23 cellular contexts compared by ENCODE assay signal in the genomic region with DNA sequence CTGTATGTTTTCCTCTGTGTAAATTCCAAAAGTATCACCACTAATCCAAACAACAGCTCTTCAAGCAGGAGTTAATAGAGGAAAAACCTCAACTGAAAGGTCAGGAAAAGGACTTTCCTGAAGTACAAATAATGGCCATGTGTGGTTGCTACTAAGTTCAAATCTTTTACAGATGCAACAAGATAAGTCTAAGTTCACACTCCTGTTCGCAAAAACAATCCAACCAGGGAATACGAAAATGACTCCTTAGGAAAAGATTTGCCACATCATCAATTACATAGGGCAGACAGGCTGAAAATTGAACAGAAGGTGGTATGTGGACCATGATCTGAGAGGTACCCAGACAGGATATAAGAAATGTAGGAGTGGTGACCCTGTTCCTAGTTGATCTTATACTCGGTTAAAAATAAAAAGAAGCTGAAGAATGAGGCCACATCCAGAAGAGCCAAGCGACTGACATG.
DNase-seq lines count a peak whose midpoint lies in the region; ATAC-seq, FAIRE-seq and TF ChIP-seq lines count a peak whose summit lies in the region.
"Had no signal": no experiment of that assay in that cellular context is flagged by ENCODE, and none has a peak within 500 bp of the region (broad histone marks: within the 10 kb centered on the region; RNA-seq: fewer than 3 reads in every experiment).

No MANE protein-coding gene starts in this region.

- no peak overlapping the region for H3K18ac ChIP-seq in mesenchymal stem cell (ENCODE audit: low read depth in 1 of 2, low read length in 2 of 2)

- H3K36me3 ChIP-seq in mesenchymal stem cell (ENCODE audit: control insufficient read depth in 1 of 2, insufficient read depth in 2 of 2, low read depth in 1 of 2, low read length in 2 of 2) (no peaks in the 10 kb centered on the region), aorta (ENCODE audit: control insufficient read depth in 1 of 2, insufficient read depth in 2 of 2, low read length in 1 of 2) (no peaks in the 10 kb centered on the region), esophagus squamous epithelium (no peaks in the 10 kb centered on the region)
- H3K36me3 ChIP-seq: neutrophil, stomach, transverse colon had no signal

- H3K23ac ChIP-seq in mesenchymal stem cell (ENCODE audit: low read length in 2 of 2): no peak overlapping the region

- H3K14ac ChIP-seq in mesenchymal stem cell (ENCODE audit: low read length in 2 of 2): no peak overlapping the region

- H3K9me3 Mint-ChIP-seq in activated naive CD4-positive, alpha-beta T cell treated with anti-CD3 and anti-CD28 coated beads for 36 hours: no peaks in the 10 kb centered on the region

- H2BK12ac ChIP-seq in mesenchymal stem cell (ENCODE audit: low read length in 2 of 2): no peak overlapping the region

- no peak overlapping the region for H3K27ac Mint-ChIP-seq in activated naive CD4-positive, alpha-beta T cell treated with anti-CD3 and anti-CD28 coated beads for 36 hours
- H3K27ac Mint-ChIP-seq: activated naive CD8-positive, alpha-beta T cell; endodermal cell had no signal

- no peak overlapping the region for H2BK120ac ChIP-seq in mesenchymal stem cell (ENCODE audit: low read depth, low read length)

- intact Hi-C loops in left ventricle myocardium superior (cut with micrococcal nuclease) (no loop called here), Right ventricle myocardium inferior (cut with DNase I) (no loop called here), aorta (cut with DNase I) (no loop called here), esophagus squamous epithelium (cut with DNase I) (no loop called here)
- intact Hi-C loops in activated naive CD4-positive, alpha-beta T cell treated with anti-CD3 and anti-CD28 coated beads for 36 hours (cut with micrococcal nuclease): no loop called here

- H3K36me3 Mint-ChIP-seq in activated naive CD4-positive, alpha-beta T cell treated with anti-CD3 and anti-CD28 coated beads for 36 hours (ENCODE audit: low read depth): no peaks in the 10 kb centered on the region
- H3K36me3 Mint-ChIP-seq: activated naive CD8-positive, alpha-beta T cell; brain had no signal

- peaks cover 13% of the 10 kb centered on the region for H3K79me1 ChIP-seq in mesenchymal stem cell (replicated peaks; ENCODE audit: low read length, poor library complexity, severe bottlenecking)

- H4K91ac ChIP-seq in mesenchymal stem cell (ENCODE audit: low read length): no peak overlapping the region

- CTCF ChIA-PET in activated naive CD4-positive, alpha-beta T cell treated with anti-CD3 and anti-CD28 coated beads for 36 hours (lab: Charles Lee): no interaction called here

- H3K27me3 Mint-ChIP-seq in activated naive CD4-positive, alpha-beta T cell treated with anti-CD3 and anti-CD28 coated beads for 36 hours (ENCODE audit: low read depth): peaks cover 7% of the 10 kb centered on the region

- no peak overlapping the region for H2AK5ac ChIP-seq in mesenchymal stem cell (ENCODE audit: low read length, severe bottlenecking)

- DNase-seq in left ventricle myocardium superior (no peak), Right ventricle myocardium inferior (ENCODE audit: missing footprints) (no peak), mesenchymal stem cell (peak; percentile 74), aorta (no peak), esophagus squamous epithelium (lab: John Stamatoyannopoulos, UW) (no peak)
- no peak for DNase-seq in activated naive CD4-positive, alpha-beta T cell treated with anti-CD3 and anti-CD28 coated beads for 36 hours
- DNase-seq: activated CD4-positive, alpha-beta T cell treated with anti-CD3 and anti-CD28 coated beads, Interleukin-2, amount 50 U/mL, for 1 hour; DND-41; MM.1S; NCI-H1417 treated with DMSO at 0.1 percent for 48 hours; NCI-H510A; stomach; transverse colon had no signal

- no peak overlapping the region for H3K4me3 Mint-ChIP-seq in activated naive CD4-positive, alpha-beta T cell treated with anti-CD3 and anti-CD28 coated beads for 36 hours
- H3K4me3 Mint-ChIP-seq: activated naive CD8-positive, alpha-beta T cell; brain; endodermal cell had no signal

- no peak overlapping the region for H4K8ac ChIP-seq in mesenchymal stem cell (ENCODE audit: low read length)

- H3K9ac ChIP-seq in mesenchymal stem cell (ENCODE audit: low read length): no peak overlapping the region

- ATAC-seq in left ventricle myocardium superior (peak; percentile 17), Right ventricle myocardium inferior (no peak), aorta (ENCODE audit: low FRiP score) (no peak), HG02678 (IDR thresholded peaks at IDR 0.05; ENCODE audit: unreplicated experiment) (no peak)
- ATAC-seq: SK-N-SH treated with all-trans-retinoic acid at 6 μM for 48 hours had no signal

- H3K27ac ChIP-seq in mesenchymal stem cell (ENCODE audit: low read length, poor library complexity, severe bottlenecking) (no peak overlapping the region), aorta (ENCODE audit: low read depth in 1 of 2, low read length in 2 of 2) (no peak overlapping the region), esophagus squamous epithelium (no peak overlapping the region)
- H3K27ac ChIP-seq: coronary artery, neutrophil, transverse colon had no signal

- H3K4me1 ChIP-seq in mesenchymal stem cell (ENCODE audit: control insufficient read depth, insufficient read depth, low read depth, low read length): peaks cover 2% of the 10 kb centered on the region
- no peaks in the 10 kb centered on the region for H3K4me1 ChIP-seq in aorta (ENCODE audit: control insufficient read depth in 1 of 2, insufficient read depth in 2 of 2, low read length in 2 of 2)
- H3K4me1 ChIP-seq in esophagus squamous epithelium: peaks cover 0 to 15% (median 0%) of the 10 kb centered on the region in 3 donors
- H3K4me1 ChIP-seq: transverse colon had no signal

- no peak overlapping the region for H2AFZ ChIP-seq in mesenchymal stem cell (ENCODE audit: low read depth, low read length)

- no peak overlapping the region for H3K4ac ChIP-seq in mesenchymal stem cell (ENCODE audit: low read depth in 1 of 2, low read length in 2 of 2)

- no peak for TF ChIP-seq POLR2A in esophagus squamous epithelium (IDR thresholded peaks at IDR 0.05)

- H3K4me1 Mint-ChIP-seq in activated naive CD4-positive, alpha-beta T cell treated with anti-CD3 and anti-CD28 coated beads for 36 hours (ENCODE audit: low read depth): no peaks in the 10 kb centered on the region

- no peak overlapping the region for H3K4me3 ChIP-seq in mesenchymal stem cell (ENCODE audit: insufficient read depth in 1 of 2, low read depth in 1 of 2, low read length in 2 of 2)
- no peak overlapping the region for H3K4me3 ChIP-seq in aorta (ENCODE audit: low read length in 2 of 2)
- H3K4me3 ChIP-seq in esophagus squamous epithelium: no peak overlapping the region
- H3K4me3 ChIP-seq: coronary artery, stomach, transverse colon had no signal

- H2BK5ac ChIP-seq in mesenchymal stem cell (ENCODE audit: low read depth, low read length, poor library complexity, severe bottlenecking): no peak overlapping the region

- no peak overlapping the region for H3K4me2 ChIP-seq in mesenchymal stem cell (ENCODE audit: low read length, poor library complexity, severe bottlenecking)

- TF ChIP-seq CTCF in esophagus squamous epithelium (IDR thresholded peaks at IDR 0.05): no peak

- H3K9me3 ChIP-seq in mesenchymal stem cell (ENCODE audit: control insufficient read depth, low read length) (no peaks in the 10 kb centered on the region), aorta (ENCODE audit: control insufficient read depth, low read length) (peaks cover 1% of the 10 kb centered on the region), esophagus squamous epithelium (no peaks in the 10 kb centered on the region)
- H3K9me3 ChIP-seq: neutrophil, stomach, transverse colon had no signal

- no peak overlapping the region for H2BK15ac ChIP-seq in mesenchymal stem cell (ENCODE audit: low read depth, poor library complexity, severe bottlenecking)

- 73% methylated on average over 3 of the region's 4 CpGs for WGBS in mesenchymal stem cell
- WGBS in aorta, 2 donors: 90 to 91% methylated on average over 4 of the region's 4 CpGs
- WGBS in esophagus squamous epithelium, 2 donors: 81 to 82% methylated on average over 4 of the region's 4 CpGs

- H3K27me3 ChIP-seq in mesenchymal stem cell (ENCODE audit: control insufficient read depth in 1 of 2, insufficient read depth in 1 of 2, low read length in 2 of 2) (no peaks in the 10 kb centered on the region), aorta (ENCODE audit: control insufficient read depth in 1 of 2, insufficient read depth in 2 of 2, low read length in 1 of 2) (no peaks in the 10 kb centered on the region), esophagus squamous epithelium (no peaks in the 10 kb centered on the region)
- H3K27me3 ChIP-seq: neutrophil, stomach, transverse colon had no signal

- peak; percentile 94 for FAIRE-seq in endometrium (lab: Jason Lieb, UNC)
- FAIRE-seq: A204.1, H1 had no signal
